ENCODE assay signal across 31 cellular contexts in the genomic region with DNA sequence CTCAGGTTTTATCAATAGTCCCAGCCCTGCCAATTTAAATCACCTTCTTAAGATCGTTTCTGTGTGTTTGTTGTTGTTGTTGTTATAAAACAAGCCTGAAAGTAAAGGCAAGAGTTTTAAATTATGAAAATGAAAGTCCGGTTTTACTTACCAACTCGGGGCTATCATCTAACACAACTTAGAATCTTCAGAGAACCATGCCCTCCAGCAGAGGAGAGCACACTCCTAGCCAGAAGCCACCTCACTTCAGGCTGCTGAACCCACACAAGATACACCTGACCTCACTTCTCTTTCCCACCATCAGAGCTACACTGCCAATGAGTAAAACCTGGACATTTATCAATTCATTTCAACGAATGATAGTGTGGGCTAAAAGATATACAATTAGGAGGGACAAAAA.
"Had no signal": no experiment of that assay in that cellular context is flagged by ENCODE, and none has a peak within 500 bp of the region (broad histone marks: within the 10 kb centered on the region; RNA-seq: fewer than 3 reads in every experiment).

No MANE protein-coding gene starts in this region.

- H3K36me3 ChIP-seq: SJCRH30 had no signal

- H3K4me2 ChIP-seq: PC-9 had no signal

- ATAC-seq: Panc1, Right ventricle myocardium inferior, SK-N-SH treated with all-trans-retinoic acid at 6 μM for 48 hours, T-cell had no signal

- DNase-seq: NCI-H1048, NCI-H1092 treated with DMSO at 0.1 percent for 48 hours, NCI-H1105 treated with DMSO at 0.1 percent for 48 hours, NCI-H1417, NCI-H1436, NCI-H146, NCI-H1694, NCI-H187, NCI-H1930, NCI-H2029 treated with DMSO at 0.1 percent for 48 hours, NCI-H2081 treated with DMSO at 0.1 percent for 48 hours, NCI-H2107, NCI-H2171, NCI-H226, NCI-H446 treated with DMSO at 0.1 percent for 48 hours, NCI-H510A, NCI-H524, NCI-H526, NCI-H69, NCI-H748 treated with DMSO at 0.1 percent for 48 hours, NCI-H82, PC-9, SHP77, SIG-M5, SJCRH30, T-cell had no signal

- H3K4me3 ChIP-seq: PC-9, SJCRH30, SK-N-MC had no signal

- H3K27ac ChIP-seq: PC-9, RWPE1, SJCRH30, SK-N-MC had no signal

- H2AFZ ChIP-seq: PC-9 had no signal

- H3K27me3 ChIP-seq: SJCRH30 had no signal
